In genomic region chr1:71835442-71835813, GRCh38 we compare ENCODE assay signal across 12 cellular contexts.
DNase-seq lines count a peak whose midpoint lies in the region; ATAC-seq and TF ChIP-seq lines count a peak whose summit lies in the region.
"Had no signal": no experiment of that assay in that cellular context is flagged by ENCODE, and none has a peak within 500 bp of the region (broad histone marks: within the 10 kb centered on the region; RNA-seq: fewer than 3 reads in every experiment).

No MANE protein-coding gene starts in this region.

- no peak overlapping the region for H3K4me3 Mint-ChIP-seq in stimulated activated memory B cell treated with anti-CD40 and anti-IgM and Interleukin-4, amounts not matched to agents 10 μg/mL and 1 μg/mL and 100 μg/mL, for 72 hours
- H3K4me3 Mint-ChIP-seq in glutamatergic neuron (ENCODE audit: unreplicated experiment), result no peak overlapping the region
- H3K4me3 Mint-ChIP-seq: activated CD4-positive, alpha-beta T cell treated with anti-CD3 and anti-CD28 coated beads, Interleukin-2, amount 10 ng/mL, durations not matched to agents 24 days and 14 days; activated T-cell treated with anti-CD3 and anti-CD28 coated beads, Interleukin-2, amount 50 U/mL, for 24 hours had no signal

- DNase-seq in anterior cingulate cortex (lab: John Stamatoyannopoulos, UW) (no peak), glutamatergic neuron (no peak)
- DNase-seq: activated CD4-positive, alpha-beta T cell treated with anti-CD3 and anti-CD28 coated beads, Interleukin-2, amount 10 ng/mL, durations not matched to agents 24 days and 14 days; activated T-cell treated with anti-CD3 and anti-CD28 coated beads, Interleukin-2, amount 50 U/mL, for 24 hours; KG1; NCI-H1436 treated with DMSO at 0.1 percent for 48 hours had no signal

- no peak for TF ChIP-seq CTCF in glutamatergic neuron (IDR thresholded peaks at IDR 0.05; ENCODE audit: partially characterized antibody, unreplicated experiment)

- peaks cover 3% of the 10 kb centered on the region for H3K9me3 Mint-ChIP-seq in stimulated activated memory B cell treated with anti-CD40 and anti-IgM and Interleukin-4, amounts not matched to agents 10 μg/mL and 1 μg/mL and 100 μg/mL, for 72 hours
- H3K9me3 Mint-ChIP-seq in glutamatergic neuron (ENCODE audit: unreplicated experiment), result no peaks in the 10 kb centered on the region
- H3K9me3 Mint-ChIP-seq: activated CD4-positive, alpha-beta T cell treated with anti-CD3 and anti-CD28 coated beads, Interleukin-2, amount 10 ng/mL, durations not matched to agents 24 days and 14 days; activated T-cell treated with anti-CD3 and anti-CD28 coated beads, Interleukin-2, amount 50 U/mL, for 24 hours had no signal

- no peak for TF ChIP-seq POLR2A in GM18505 (IDR thresholded peaks at IDR 0.05; ENCODE audit: borderline replicate concordance, extremely low read depth, insufficient read depth, insufficient read length)

- H3K36me3 Mint-ChIP-seq in stimulated activated memory B cell treated with anti-CD40 and anti-IgM and Interleukin-4, amounts not matched to agents 10 μg/mL and 1 μg/mL and 100 μg/mL, for 72 hours, result no peaks in the 10 kb centered on the region
- H3K36me3 Mint-ChIP-seq in glutamatergic neuron (ENCODE audit: unreplicated experiment), result no peaks in the 10 kb centered on the region

- no peaks in the 10 kb centered on the region for H3K27me3 Mint-ChIP-seq in stimulated activated memory B cell treated with anti-CD40 and anti-IgM and Interleukin-4, amounts not matched to agents 10 μg/mL and 1 μg/mL and 100 μg/mL, for 72 hours
- peaks cover 2% of the 10 kb centered on the region for H3K27me3 Mint-ChIP-seq in glutamatergic neuron (ENCODE audit: unreplicated experiment)
- H3K27me3 Mint-ChIP-seq: activated CD4-positive, alpha-beta T cell treated with anti-CD3 and anti-CD28 coated beads, Interleukin-2, amount 10 ng/mL, durations not matched to agents 24 days and 14 days; activated T-cell treated with anti-CD3 and anti-CD28 coated beads, Interleukin-2, amount 50 U/mL, for 24 hours had no signal

- no peak overlapping the region for H3K27ac Mint-ChIP-seq in stimulated activated memory B cell treated with anti-CD40 and anti-IgM and Interleukin-4, amounts not matched to agents 10 μg/mL and 1 μg/mL and 100 μg/mL, for 72 hours
- H3K27ac Mint-ChIP-seq in glutamatergic neuron (ENCODE audit: unreplicated experiment), result no peak overlapping the region
- H3K27ac Mint-ChIP-seq: activated CD4-positive, alpha-beta T cell treated with anti-CD3 and anti-CD28 coated beads, Interleukin-2, amount 10 ng/mL, durations not matched to agents 24 days and 14 days; activated T-cell treated with anti-CD3 and anti-CD28 coated beads, Interleukin-2, amount 50 U/mL, for 24 hours had no signal

- no peaks in the 10 kb centered on the region for H3K4me1 Mint-ChIP-seq in stimulated activated memory B cell treated with anti-CD40 and anti-IgM and Interleukin-4, amounts not matched to agents 10 μg/mL and 1 μg/mL and 100 μg/mL, for 72 hours
- peaks cover 7% of the 10 kb centered on the region for H3K4me1 Mint-ChIP-seq in glutamatergic neuron (ENCODE audit: low read depth, unreplicated experiment)
- H3K4me1 Mint-ChIP-seq: activated CD4-positive, alpha-beta T cell treated with anti-CD3 and anti-CD28 coated beads, Interleukin-2, amount 10 ng/mL, durations not matched to agents 24 days and 14 days had no signal

- peak; percentile 89 for ATAC-seq in GM18505 (IDR thresholded peaks at IDR 0.05; ENCODE audit: unreplicated experiment)
- ATAC-seq in GM19452 (IDR thresholded peaks at IDR 0.05; ENCODE audit: unreplicated experiment), result peak; percentile 52
- peak; percentile 47 for ATAC-seq in HG02885 (IDR thresholded peaks at IDR 0.05; ENCODE audit: poor library complexity, unreplicated experiment)
- peak; percentile 85 for ATAC-seq in HG03457 (IDR thresholded peaks at IDR 0.05; ENCODE audit: unreplicated experiment)
- no peak for ATAC-seq in HG03045 (IDR thresholded peaks at IDR 0.05; ENCODE audit: unreplicated experiment)
- no peak for ATAC-seq in stimulated activated memory B cell treated with anti-CD40 and anti-IgM and Interleukin-4, amounts not matched to agents 10 μg/mL and 1 μg/mL and 100 μg/mL, for 72 hours

Comparison
In these comparisons a context has a peak if more than half of its experiments do, and no peak if none do; other contexts are left out.
1. ATAC-seq: peak in GM18505 (single experiment), GM19452 (single experiment), HG02885 (single experiment) and HG03457 (single experiment); none in HG03045 (single experiment) and stimulated activated memory B cell treated with anti-CD40 and anti-IgM and Interleukin-4, amounts not matched to agents 10 μg/mL and 1 μg/mL and 100 μg/mL, for 72 hours (single experiment).